In the genomic region with DNA sequence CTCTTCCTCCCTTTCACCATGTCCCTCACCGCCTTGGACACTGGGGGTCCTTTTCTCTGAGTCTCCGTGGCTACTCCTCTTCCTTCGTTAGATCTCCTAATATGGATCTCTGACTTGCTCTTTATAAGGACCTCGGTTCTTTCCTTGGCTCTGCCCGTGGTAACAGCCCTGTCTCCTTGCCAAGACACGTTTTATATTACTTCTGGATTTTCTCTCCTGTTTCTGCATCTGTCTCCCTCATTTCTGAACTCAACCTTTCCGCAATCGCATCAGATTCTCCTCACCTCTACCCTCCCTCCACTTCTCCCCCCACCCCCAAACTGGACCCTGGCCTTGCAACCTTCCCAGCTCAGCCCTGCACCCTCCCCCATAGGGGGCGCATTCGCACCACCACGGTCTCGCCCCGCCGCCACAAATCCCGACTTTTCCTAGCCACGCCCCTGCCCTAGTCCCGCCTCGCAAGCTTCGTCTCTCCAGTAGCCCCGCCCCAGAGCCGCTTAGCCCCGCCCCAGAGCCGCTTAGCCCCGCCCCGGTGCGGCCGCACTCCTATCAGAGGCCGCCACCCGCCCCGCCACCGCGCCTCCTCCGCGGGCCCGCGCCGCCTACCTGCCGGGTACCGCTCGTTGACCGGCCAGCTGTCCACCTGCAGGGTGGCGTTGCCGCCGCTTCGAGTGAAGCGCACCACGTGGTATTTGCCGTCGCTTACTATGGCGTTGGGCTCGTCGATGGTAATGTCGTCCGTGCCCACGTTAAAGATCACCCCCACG, we compare ENCODE assay signal across 1 cellular context.
A peak's percentile ranks its signal among the peaks of the same experiment; 100 is the strongest.
TF ChIP-seq lines count a peak whose summit lies in the region.

No MANE protein-coding gene starts in this region.

TF ChIP-seq in K562, 482 proteins besides CTCF, POLR2A, EP300 and RAD21 (continues in another document):
- TF ChIP-seq, protein P1, sequence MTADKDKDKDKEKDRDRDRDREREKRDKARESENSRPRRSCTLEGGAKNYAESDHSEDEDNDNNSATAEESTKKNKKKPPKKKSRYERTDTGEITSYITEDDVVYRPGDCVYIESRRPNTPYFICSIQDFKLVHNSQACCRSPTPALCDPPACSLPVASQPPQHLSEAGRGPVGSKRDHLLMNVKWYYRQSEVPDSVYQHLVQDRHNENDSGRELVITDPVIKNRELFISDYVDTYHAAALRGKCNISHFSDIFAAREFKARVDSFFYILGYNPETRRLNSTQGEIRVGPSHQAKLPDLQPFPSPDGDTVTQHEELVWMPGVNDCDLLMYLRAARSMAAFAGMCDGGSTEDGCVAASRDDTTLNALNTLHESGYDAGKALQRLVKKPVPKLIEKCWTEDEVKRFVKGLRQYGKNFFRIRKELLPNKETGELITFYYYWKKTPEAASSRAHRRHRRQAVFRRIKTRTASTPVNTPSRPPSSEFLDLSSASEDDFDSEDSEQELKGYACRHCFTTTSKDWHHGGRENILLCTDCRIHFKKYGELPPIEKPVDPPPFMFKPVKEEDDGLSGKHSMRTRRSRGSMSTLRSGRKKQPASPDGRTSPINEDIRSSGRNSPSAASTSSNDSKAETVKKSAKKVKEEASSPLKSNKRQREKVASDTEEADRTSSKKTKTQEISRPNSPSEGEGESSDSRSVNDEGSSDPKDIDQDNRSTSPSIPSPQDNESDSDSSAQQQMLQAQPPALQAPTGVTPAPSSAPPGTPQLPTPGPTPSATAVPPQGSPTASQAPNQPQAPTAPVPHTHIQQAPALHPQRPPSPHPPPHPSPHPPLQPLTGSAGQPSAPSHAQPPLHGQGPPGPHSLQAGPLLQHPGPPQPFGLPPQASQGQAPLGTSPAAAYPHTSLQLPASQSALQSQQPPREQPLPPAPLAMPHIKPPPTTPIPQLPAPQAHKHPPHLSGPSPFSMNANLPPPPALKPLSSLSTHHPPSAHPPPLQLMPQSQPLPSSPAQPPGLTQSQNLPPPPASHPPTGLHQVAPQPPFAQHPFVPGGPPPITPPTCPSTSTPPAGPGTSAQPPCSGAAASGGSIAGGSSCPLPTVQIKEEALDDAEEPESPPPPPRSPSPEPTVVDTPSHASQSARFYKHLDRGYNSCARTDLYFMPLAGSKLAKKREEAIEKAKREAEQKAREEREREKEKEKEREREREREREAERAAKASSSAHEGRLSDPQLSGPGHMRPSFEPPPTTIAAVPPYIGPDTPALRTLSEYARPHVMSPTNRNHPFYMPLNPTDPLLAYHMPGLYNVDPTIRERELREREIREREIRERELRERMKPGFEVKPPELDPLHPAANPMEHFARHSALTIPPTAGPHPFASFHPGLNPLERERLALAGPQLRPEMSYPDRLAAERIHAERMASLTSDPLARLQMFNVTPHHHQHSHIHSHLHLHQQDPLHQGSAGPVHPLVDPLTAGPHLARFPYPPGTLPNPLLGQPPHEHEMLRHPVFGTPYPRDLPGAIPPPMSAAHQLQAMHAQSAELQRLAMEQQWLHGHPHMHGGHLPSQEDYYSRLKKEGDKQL (CRISPR knock-in tag; IDR thresholded peaks at IDR 0.05; ENCODE audit: borderline replicate concordance), result no peak
- TF ChIP-seq, protein P2, sequence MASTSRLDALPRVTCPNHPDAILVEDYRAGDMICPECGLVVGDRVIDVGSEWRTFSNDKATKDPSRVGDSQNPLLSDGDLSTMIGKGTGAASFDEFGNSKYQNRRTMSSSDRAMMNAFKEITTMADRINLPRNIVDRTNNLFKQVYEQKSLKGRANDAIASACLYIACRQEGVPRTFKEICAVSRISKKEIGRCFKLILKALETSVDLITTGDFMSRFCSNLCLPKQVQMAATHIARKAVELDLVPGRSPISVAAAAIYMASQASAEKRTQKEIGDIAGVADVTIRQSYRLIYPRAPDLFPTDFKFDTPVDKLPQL (IDR thresholded peaks at IDR 0.05; ENCODE audit: extremely low read depth, insufficient read length), result no peak
- no peak for TF ChIP-seq KLF16 (IDR thresholded peaks at IDR 0.05)
- TF ChIP-seq RFX1 (IDR thresholded peaks at IDR 0.05), result no peak
- no peak for TF ChIP-seq POLR3G (IDR thresholded peaks at IDR 0.05; ENCODE audit: extremely low read depth, insufficient read length, insufficient replicate concordance)
- TF ChIP-seq, protein P3, sequence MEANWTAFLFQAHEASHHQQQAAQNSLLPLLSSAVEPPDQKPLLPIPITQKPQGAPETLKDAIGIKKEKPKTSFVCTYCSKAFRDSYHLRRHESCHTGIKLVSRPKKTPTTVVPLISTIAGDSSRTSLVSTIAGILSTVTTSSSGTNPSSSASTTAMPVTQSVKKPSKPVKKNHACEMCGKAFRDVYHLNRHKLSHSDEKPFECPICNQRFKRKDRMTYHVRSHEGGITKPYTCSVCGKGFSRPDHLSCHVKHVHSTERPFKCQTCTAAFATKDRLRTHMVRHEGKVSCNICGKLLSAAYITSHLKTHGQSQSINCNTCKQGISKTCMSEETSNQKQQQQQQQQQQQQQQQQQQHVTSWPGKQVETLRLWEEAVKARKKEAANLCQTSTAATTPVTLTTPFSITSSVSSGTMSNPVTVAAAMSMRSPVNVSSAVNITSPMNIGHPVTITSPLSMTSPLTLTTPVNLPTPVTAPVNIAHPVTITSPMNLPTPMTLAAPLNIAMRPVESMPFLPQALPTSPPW (CRISPR knock-in tag; IDR thresholded peaks at IDR 0.05), result 0 out of 2 replicates have a peak, but pooled peaks have one; percentile 17
- no peak for TF ChIP-seq NR4A1 (CRISPR knock-in tag; IDR thresholded peaks at IDR 0.05)
- TF ChIP-seq NR4A1 (tag; IDR thresholded peaks at IDR 0.05), result no peak
- TF ChIP-seq EGR1 (conservative IDR thresholded peaks at IDR 0.05), result peak; percentile 37; the same call in 1 of the 2 replicates
- TF ChIP-seq, protein P4, sequence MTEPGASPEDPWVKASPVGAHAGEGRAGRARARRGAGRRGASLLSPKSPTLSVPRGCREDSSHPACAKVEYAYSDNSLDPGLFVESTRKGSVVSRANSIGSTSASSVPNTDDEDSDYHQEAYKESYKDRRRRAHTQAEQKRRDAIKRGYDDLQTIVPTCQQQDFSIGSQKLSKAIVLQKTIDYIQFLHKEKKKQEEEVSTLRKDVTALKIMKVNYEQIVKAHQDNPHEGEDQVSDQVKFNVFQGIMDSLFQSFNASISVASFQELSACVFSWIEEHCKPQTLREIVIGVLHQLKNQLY (CRISPR knock-in tag; conservative IDR thresholded peaks at IDR 0.05), result no peak
- 0 out of 2 replicates have a peak, but pooled peaks have one; percentile 50 for TF ChIP-seq MTA3 (IDR thresholded peaks at IDR 0.05; ENCODE audit: borderline replicate concordance)
- TF ChIP-seq RHOXF2B (CRISPR knock-in tag; conservative IDR thresholded peaks at IDR 0.05), result no peak
- no peak for TF ChIP-seq PTRF (tag; IDR thresholded peaks at IDR 0.05)
- no peak for TF ChIP-seq ZNF121 (CRISPR knock-in tag; conservative IDR thresholded peaks at IDR 0.05)
- no peak for TF ChIP-seq EHMT2 (IDR thresholded peaks at IDR 0.05)
- TF ChIP-seq E2F3 (CRISPR knock-in tag; IDR thresholded peaks at IDR 0.05), result no peak
- TF ChIP-seq, protein P5, sequence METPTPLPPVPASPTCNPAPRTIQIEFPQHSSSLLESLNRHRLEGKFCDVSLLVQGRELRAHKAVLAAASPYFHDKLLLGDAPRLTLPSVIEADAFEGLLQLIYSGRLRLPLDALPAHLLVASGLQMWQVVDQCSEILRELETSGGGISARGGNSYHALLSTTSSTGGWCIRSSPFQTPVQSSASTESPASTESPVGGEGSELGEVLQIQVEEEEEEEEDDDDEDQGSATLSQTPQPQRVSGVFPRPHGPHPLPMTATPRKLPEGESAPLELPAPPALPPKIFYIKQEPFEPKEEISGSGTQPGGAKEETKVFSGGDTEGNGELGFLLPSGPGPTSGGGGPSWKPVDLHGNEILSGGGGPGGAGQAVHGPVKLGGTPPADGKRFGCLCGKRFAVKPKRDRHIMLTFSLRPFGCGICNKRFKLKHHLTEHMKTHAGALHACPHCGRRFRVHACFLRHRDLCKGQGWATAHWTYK (CRISPR knock-in tag; IDR thresholded peaks at IDR 0.05), result no peak
- TF ChIP-seq DACH1 (IDR thresholded peaks at IDR 0.05; ENCODE audit: partially characterized antibody), result peak; percentile 37
- TF ChIP-seq ZNF232 (CRISPR knock-in tag; IDR thresholded peaks at IDR 0.05), result no peak
- TF ChIP-seq, protein P6, sequence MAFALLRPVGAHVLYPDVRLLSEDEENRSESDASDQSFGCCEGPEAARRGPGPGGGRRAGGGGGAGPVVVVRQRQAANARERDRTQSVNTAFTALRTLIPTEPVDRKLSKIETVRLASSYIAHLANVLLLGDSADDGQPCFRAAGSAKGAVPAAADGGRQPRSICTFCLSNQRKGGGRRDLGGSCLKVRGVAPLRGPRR (CRISPR knock-in tag; IDR thresholded peaks at IDR 0.05), result no peak
- TF ChIP-seq LCOR (CRISPR knock-in tag; IDR thresholded peaks at IDR 0.05), result no peak
- TF ChIP-seq, protein P7, sequence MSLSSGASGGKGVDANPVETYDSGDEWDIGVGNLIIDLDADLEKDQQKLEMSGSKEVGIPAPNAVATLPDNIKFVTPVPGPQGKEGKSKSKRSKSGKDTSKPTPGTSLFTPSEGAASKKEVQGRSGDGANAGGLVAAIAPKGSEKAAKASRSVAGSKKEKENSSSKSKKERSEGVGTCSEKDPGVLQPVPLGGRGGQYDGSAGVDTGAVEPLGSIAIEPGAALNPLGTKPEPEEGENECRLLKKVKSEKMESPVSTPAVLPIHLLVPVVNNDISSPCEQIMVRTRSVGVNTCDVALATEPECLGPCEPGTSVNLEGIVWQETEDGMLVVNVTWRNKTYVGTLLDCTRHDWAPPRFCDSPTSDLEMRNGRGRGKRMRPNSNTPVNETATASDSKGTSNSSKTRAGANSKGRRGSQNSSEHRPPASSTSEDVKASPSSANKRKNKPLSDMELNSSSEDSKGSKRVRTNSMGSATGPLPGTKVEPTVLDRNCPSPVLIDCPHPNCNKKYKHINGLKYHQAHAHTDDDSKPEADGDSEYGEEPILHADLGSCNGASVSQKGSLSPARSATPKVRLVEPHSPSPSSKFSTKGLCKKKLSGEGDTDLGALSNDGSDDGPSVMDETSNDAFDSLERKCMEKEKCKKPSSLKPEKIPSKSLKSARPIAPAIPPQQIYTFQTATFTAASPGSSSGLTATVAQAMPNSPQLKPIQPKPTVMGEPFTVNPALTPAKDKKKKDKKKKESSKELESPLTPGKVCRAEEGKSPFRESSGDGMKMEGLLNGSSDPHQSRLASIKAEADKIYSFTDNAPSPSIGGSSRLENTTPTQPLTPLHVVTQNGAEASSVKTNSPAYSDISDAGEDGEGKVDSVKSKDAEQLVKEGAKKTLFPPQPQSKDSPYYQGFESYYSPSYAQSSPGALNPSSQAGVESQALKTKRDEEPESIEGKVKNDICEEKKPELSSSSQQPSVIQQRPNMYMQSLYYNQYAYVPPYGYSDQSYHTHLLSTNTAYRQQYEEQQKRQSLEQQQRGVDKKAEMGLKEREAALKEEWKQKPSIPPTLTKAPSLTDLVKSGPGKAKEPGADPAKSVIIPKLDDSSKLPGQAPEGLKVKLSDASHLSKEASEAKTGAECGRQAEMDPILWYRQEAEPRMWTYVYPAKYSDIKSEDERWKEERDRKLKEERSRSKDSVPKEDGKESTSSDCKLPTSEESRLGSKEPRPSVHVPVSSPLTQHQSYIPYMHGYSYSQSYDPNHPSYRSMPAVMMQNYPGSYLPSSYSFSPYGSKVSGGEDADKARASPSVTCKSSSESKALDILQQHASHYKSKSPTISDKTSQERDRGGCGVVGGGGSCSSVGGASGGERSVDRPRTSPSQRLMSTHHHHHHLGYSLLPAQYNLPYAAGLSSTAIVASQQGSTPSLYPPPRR (CRISPR knock-in tag; IDR thresholded peaks at IDR 0.05; ENCODE audit: borderline replicate concordance), result no peak
- TF ChIP-seq, protein P8, sequence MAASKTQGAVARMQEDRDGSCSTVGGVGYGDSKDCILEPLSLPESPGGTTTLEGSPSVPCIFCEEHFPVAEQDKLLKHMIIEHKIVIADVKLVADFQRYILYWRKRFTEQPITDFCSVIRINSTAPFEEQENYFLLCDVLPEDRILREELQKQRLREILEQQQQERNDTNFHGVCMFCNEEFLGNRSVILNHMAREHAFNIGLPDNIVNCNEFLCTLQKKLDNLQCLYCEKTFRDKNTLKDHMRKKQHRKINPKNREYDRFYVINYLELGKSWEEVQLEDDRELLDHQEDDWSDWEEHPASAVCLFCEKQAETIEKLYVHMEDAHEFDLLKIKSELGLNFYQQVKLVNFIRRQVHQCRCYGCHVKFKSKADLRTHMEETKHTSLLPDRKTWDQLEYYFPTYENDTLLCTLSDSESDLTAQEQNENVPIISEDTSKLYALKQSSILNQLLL (CRISPR knock-in tag; IDR thresholded peaks at IDR 0.05; ENCODE audit: borderline replicate concordance), result no peak
- peak; percentile 74; the same call in 1 of the 2 replicates for TF ChIP-seq FOXP1 (CRISPR knock-in tag; IDR thresholded peaks at IDR 0.05)
- no peak for TF ChIP-seq SRSF7 (optimal IDR thresholded peaks at IDR 0.05; ENCODE audit: low read depth, low read length)
- TF ChIP-seq RCOR1 (IDR thresholded peaks at IDR 0.05; ENCODE audit: borderline replicate concordance in 1 of 2, low read depth in 2 of 2, low read length in 2 of 2), result peak in 1 of 2 experiments; percentile 44; a peak in 1 of 4 replicates
- TF ChIP-seq, protein P9, sequence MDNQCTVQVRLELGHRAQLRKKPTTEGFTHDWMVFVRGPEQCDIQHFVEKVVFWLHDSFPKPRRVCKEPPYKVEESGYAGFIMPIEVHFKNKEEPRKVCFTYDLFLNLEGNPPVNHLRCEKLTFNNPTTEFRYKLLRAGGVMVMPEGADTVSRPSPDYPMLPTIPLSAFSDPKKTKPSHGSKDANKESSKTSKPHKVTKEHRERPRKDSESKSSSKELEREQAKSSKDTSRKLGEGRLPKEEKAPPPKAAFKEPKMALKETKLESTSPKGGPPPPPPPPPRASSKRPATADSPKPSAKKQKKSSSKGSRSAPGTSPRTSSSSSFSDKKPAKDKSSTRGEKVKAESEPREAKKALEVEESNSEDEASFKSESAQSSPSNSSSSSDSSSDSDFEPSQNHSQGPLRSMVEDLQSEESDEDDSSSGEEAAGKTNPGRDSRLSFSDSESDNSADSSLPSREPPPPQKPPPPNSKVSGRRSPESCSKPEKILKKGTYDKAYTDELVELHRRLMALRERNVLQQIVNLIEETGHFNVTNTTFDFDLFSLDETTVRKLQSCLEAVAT (IDR thresholded peaks at IDR 0.05), result 0 out of 4 replicates have a peak, but pooled peaks of 1 of the 2 experiments have one; percentile 47
- no peak for TF ChIP-seq ATF7 (IDR thresholded peaks at IDR 0.05)
- no peak for TF ChIP-seq CBFB (CRISPR knock-in tag; IDR thresholded peaks at IDR 0.05)
- no peak for TF ChIP-seq HDAC8 (tag; IDR thresholded peaks at IDR 0.05)
- TF ChIP-seq, protein P10, sequence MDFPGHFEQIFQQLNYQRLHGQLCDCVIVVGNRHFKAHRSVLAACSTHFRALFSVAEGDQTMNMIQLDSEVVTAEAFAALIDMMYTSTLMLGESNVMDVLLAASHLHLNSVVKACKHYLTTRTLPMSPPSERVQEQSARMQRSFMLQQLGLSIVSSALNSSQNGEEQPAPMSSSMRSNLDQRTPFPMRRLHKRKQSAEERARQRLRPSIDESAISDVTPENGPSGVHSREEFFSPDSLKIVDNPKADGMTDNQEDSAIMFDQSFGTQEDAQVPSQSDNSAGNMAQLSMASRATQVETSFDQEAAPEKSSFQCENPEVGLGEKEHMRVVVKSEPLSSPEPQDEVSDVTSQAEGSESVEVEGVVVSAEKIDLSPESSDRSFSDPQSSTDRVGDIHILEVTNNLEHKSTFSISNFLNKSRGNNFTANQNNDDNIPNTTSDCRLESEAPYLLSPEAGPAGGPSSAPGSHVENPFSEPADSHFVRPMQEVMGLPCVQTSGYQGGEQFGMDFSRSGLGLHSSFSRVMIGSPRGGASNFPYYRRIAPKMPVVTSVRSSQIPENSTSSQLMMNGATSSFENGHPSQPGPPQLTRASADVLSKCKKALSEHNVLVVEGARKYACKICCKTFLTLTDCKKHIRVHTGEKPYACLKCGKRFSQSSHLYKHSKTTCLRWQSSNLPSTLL (IDR thresholded peaks at IDR 0.05), result no peak
- TF ChIP-seq MTA2 (IDR thresholded peaks at IDR 0.05; ENCODE audit: low read depth), result 0 out of 2 replicates have a peak, but pooled peaks have one; percentile 7
- no peak for TF ChIP-seq TEAD1 (CRISPR knock-in tag; IDR thresholded peaks at IDR 0.05)
